In genomic region chr12:130242506-130242905, GRCh38 we compare ENCODE assay signal across 35 cellular contexts.
"Had no signal": no experiment of that assay in that cellular context is flagged by ENCODE, and none has a peak within 500 bp of the region (broad histone marks: within the 10 kb centered on the region; RNA-seq: fewer than 3 reads in every experiment).

No MANE protein-coding gene starts in this region.

- H3K36me3 ChIP-seq: MG63 had no signal

- H3K9me3 ChIP-seq: MG63 had no signal

- H3K27ac ChIP-seq: KMS-11 had no signal

- DNase-seq: Karpas-422, Kasumi-1, KG1, MG63, MM.1S, MV-4-11, NCI-H1048, NCI-H1092, NCI-H1092 treated with DMSO at 0.1 percent for 48 hours, NCI-H1105, NCI-H1105 treated with DMSO at 0.1 percent for 48 hours, NCI-H1417, NCI-H1417 treated with DMSO at 0.1 percent for 48 hours, NCI-H1436, NCI-H1436 treated with DMSO at 0.1 percent for 48 hours, NCI-H146, NCI-H1694, NCI-H1694 treated with DMSO at 0.1 percent for 48 hours, NCI-H187, NCI-H187 treated with DMSO at 0.1 percent for 48 hours, NCI-H1930, NCI-H2029, NCI-H2029 treated with DMSO at 0.1 percent for 48 hours, NCI-H2081, NCI-H2081 treated with DMSO at 0.1 percent for 48 hours, NCI-H2107, NCI-H2171, NCI-H2171 treated with DMSO at 0.1 percent for 48 hours, NCI-H2227 treated with DMSO at 0.1 percent for 48 hours, NCI-H226, NCI-H345, NCI-H446, NCI-H446 treated with DMSO at 0.1 percent for 48 hours, NCI-H510A had no signal

- H3K27me3 ChIP-seq: MG63 had no signal

- H3K4me3 ChIP-seq: MG63 had no signal
